Comparison of ENCODE assay signal across 2 cellular contexts in the genomic region with DNA sequence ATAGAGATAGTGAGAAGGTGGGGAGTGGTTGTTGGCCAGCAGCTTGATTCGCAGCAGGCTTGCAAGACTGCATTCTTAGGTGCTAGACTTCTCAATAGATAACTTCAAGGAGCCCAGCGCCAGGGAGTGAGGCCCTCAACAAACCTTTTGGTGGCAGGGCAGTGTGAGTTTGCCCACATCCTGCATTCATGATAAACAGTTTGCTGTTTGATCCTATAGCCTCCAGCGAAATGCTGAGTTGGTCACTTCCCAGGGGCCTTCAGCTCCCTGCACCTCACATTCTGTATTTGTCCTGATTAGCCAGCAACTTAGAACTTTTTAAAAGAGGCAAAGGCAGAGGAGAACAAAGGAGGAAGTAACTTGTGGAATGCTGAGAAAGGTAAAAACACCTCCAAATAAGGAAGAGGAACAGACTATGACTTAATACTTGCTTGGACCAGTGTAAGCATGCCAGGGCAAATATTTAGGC.
TF ChIP-seq lines count a peak whose summit lies in the region.

No MANE protein-coding gene starts in this region.

TF ChIP-seq in GM23338, 12 proteins besides CTCF, POLR2A, EP300 and RAD21 (continued from another document):
- TF ChIP-seq EZH2 (IDR thresholded peaks at IDR 0.05; ENCODE audit: low read depth, unreplicated experiment) (no peak), NANOG (IDR thresholded peaks at IDR 0.05; ENCODE audit: borderline replicate concordance) (no peak), JUNB (IDR thresholded peaks at IDR 0.05; ENCODE audit: unreplicated experiment) (no peak), ZNF331 (CRISPR knock-in tag; IDR thresholded peaks at IDR 0.05; ENCODE audit: low read depth) (no peak), POLR2AphosphoS5 (IDR thresholded peaks at IDR 0.05; ENCODE audit: low read depth) (no peak; the same call in 1 of the 2 replicates), STAT1 (IDR thresholded peaks at IDR 0.05; ENCODE audit: unreplicated experiment) (no peak), CREB1 (CRISPR knock-in tag; IDR thresholded peaks at IDR 0.05; ENCODE audit: low read depth) (no peak), ZNF114 (CRISPR knock-in tag; IDR thresholded peaks at IDR 0.05) (no peak), EZH2phosphoT487 (IDR thresholded peaks at IDR 0.05; ENCODE audit: unreplicated experiment) (no peak)
- TF ChIP-seq, protein P1, sequence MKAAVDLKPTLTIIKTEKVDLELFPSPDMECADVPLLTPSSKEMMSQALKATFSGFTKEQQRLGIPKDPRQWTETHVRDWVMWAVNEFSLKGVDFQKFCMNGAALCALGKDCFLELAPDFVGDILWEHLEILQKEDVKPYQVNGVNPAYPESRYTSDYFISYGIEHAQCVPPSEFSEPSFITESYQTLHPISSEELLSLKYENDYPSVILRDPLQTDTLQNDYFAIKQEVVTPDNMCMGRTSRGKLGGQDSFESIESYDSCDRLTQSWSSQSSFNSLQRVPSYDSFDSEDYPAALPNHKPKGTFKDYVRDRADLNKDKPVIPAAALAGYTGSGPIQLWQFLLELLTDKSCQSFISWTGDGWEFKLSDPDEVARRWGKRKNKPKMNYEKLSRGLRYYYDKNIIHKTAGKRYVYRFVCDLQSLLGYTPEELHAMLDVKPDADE (IDR thresholded peaks at IDR 0.05) = no peak
- TF ChIP-seq, protein P2, sequence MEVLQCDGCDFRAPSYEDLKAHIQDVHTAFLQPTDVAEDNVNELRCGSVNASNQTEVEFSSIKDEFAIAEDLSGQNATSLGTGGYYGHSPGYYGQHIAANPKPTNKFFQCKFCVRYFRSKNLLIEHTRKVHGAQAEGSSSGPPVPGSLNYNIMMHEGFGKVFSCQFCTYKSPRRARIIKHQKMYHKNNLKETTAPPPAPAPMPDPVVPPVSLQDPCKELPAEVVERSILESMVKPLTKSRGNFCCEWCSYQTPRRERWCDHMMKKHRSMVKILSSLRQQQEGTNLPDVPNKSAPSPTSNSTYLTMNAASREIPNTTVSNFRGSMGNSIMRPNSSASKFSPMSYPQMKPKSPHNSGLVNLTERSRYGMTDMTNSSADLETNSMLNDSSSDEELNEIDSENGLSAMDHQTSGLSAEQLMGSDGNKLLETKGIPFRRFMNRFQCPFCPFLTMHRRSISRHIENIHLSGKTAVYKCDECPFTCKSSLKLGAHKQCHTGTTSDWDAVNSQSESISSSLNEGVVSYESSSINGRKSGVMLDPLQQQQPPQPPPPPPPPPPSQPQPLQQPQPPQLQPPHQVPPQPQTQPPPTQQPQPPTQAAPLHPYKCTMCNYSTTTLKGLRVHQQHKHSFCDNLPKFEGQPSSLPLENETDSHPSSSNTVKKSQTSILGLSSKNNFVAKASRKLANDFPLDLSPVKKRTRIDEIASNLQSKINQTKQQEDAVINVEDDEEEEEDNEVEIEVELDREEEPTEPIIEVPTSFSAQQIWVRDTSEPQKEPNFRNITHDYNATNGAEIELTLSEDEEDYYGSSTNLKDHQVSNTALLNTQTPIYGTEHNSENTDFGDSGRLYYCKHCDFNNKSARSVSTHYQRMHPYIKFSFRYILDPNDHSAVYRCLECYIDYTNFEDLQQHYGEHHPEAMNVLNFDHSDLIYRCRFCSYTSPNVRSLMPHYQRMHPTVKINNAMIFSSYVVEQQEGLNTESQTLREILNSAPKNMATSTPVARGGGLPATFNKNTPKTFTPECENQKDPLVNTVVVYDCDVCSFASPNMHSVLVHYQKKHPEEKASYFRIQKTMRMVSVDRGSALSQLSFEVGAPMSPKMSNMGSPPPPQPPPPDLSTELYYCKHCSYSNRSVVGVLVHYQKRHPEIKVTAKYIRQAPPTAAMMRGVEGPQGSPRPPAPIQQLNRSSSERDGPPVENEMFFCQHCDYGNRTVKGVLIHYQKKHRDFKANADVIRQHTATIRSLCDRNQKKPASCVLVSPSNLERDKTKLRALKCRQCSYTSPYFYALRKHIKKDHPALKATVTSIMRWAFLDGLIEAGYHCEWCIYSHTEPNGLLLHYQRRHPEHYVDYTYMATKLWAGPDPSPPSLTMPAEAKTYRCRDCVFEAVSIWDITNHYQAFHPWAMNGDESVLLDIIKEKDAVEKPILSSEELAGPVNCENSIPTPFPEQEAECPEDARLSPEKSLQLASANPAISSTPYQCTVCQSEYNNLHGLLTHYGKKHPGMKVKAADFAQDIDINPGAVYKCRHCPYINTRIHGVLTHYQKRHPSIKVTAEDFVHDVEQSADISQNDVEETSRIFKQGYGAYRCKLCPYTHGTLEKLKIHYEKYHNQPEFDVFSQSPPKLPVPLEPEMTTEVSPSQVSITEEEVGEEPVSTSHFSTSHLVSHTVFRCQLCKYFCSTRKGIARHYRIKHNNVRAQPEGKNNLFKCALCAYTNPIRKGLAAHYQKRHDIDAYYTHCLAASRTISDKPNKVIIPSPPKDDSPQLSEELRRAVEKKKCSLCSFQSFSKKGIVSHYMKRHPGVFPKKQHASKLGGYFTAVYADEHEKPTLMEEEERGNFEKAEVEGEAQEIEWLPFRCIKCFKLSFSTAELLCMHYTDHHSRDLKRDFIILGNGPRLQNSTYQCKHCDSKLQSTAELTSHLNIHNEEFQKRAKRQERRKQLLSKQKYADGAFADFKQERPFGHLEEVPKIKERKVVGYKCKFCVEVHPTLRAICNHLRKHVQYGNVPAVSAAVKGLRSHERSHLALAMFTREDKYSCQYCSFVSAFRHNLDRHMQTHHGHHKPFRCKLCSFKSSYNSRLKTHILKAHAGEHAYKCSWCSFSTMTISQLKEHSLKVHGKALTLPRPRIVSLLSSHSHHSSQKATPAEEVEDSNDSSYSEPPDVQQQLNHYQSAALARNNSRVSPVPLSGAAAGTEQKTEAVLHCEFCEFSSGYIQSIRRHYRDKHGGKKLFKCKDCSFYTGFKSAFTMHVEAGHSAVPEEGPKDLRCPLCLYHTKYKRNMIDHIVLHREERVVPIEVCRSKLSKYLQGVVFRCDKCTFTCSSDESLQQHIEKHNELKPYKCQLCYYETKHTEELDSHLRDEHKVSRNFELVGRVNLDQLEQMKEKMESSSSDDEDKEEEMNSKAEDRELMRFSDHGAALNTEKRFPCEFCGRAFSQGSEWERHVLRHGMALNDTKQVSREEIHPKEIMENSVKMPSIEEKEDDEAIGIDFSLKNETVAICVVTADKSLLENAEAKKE (CRISPR knock-in tag; IDR thresholded peaks at IDR 0.05) = no peak

TF ChIP-seq in WTC11, 78 proteins besides CTCF, POLR2A, EP300 and RAD21 (continued from another document):
- TF ChIP-seq, protein P3, sequence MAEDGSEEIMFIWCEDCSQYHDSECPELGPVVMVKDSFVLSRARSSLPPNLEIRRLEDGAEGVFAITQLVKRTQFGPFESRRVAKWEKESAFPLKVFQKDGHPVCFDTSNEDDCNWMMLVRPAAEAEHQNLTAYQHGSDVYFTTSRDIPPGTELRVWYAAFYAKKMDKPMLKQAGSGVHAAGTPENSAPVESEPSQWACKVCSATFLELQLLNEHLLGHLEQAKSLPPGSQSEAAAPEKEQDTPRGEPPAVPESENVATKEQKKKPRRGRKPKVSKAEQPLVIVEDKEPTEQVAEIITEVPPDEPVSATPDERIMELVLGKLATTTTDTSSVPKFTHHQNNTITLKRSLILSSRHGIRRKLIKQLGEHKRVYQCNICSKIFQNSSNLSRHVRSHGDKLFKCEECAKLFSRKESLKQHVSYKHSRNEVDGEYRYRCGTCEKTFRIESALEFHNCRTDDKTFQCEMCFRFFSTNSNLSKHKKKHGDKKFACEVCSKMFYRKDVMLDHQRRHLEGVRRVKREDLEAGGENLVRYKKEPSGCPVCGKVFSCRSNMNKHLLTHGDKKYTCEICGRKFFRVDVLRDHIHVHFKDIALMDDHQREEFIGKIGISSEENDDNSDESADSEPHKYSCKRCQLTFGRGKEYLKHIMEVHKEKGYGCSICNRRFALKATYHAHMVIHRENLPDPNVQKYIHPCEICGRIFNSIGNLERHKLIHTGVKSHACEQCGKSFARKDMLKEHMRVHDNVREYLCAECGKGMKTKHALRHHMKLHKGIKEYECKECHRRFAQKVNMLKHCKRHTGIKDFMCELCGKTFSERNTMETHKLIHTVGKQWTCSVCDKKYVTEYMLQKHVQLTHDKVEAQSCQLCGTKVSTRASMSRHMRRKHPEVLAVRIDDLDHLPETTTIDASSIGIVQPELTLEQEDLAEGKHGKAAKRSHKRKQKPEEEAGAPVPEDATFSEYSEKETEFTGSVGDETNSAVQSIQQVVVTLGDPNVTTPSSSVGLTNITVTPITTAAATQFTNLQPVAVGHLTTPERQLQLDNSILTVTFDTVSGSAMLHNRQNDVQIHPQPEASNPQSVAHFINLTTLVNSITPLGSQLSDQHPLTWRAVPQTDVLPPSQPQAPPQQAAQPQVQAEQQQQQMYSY (CRISPR knock-in tag; IDR thresholded peaks at IDR 0.05) = no peak
- TF ChIP-seq, protein P4, sequence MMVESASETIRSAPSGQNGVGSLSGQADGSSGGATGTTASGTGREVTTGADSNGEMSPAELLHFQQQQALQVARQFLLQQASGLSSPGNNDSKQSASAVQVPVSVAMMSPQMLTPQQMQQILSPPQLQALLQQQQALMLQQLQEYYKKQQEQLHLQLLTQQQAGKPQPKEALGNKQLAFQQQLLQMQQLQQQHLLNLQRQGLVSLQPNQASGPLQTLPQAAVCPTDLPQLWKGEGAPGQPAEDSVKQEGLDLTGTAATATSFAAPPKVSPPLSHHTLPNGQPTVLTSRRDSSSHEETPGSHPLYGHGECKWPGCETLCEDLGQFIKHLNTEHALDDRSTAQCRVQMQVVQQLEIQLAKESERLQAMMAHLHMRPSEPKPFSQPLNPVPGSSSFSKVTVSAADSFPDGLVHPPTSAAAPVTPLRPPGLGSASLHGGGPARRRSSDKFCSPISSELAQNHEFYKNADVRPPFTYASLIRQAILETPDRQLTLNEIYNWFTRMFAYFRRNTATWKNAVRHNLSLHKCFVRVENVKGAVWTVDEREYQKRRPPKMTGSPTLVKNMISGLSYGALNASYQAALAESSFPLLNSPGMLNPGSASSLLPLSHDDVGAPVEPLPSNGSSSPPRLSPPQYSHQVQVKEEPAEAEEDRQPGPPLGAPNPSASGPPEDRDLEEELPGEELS (CRISPR knock-in tag; IDR thresholded peaks at IDR 0.05) = no peak
- TF ChIP-seq, protein P5, sequence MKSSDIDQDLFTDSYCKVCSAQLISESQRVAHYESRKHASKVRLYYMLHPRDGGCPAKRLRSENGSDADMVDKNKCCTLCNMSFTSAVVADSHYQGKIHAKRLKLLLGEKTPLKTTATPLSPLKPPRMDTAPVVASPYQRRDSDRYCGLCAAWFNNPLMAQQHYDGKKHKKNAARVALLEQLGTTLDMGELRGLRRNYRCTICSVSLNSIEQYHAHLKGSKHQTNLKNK (CRISPR knock-in tag; IDR thresholded peaks at IDR 0.05) = no peak
- TF ChIP-seq, protein P6, sequence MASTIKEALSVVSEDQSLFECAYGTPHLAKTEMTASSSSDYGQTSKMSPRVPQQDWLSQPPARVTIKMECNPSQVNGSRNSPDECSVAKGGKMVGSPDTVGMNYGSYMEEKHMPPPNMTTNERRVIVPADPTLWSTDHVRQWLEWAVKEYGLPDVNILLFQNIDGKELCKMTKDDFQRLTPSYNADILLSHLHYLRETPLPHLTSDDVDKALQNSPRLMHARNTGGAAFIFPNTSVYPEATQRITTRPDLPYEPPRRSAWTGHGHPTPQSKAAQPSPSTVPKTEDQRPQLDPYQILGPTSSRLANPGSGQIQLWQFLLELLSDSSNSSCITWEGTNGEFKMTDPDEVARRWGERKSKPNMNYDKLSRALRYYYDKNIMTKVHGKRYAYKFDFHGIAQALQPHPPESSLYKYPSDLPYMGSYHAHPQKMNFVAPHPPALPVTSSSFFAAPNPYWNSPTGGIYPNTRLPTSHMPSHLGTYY (CRISPR knock-in tag; IDR thresholded peaks at IDR 0.05) = no peak
- TF ChIP-seq TEAD1 (CRISPR knock-in tag; IDR thresholded peaks at IDR 0.05) = no peak
- TF ChIP-seq, protein P7, sequence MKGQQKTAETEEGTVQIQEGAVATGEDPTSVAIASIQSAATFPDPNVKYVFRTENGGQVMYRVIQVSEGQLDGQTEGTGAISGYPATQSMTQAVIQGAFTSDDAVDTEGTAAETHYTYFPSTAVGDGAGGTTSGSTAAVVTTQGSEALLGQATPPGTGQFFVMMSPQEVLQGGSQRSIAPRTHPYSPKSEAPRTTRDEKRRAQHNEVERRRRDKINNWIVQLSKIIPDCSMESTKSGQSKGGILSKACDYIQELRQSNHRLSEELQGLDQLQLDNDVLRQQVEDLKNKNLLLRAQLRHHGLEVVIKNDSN (CRISPR knock-in tag; IDR thresholded peaks at IDR 0.05) = no peak
- no peak for TF ChIP-seq JUN (CRISPR knock-in tag; IDR thresholded peaks at IDR 0.05)
